Comparison of ENCODE assay signal across 8 cellular contexts in the genomic region with DNA sequence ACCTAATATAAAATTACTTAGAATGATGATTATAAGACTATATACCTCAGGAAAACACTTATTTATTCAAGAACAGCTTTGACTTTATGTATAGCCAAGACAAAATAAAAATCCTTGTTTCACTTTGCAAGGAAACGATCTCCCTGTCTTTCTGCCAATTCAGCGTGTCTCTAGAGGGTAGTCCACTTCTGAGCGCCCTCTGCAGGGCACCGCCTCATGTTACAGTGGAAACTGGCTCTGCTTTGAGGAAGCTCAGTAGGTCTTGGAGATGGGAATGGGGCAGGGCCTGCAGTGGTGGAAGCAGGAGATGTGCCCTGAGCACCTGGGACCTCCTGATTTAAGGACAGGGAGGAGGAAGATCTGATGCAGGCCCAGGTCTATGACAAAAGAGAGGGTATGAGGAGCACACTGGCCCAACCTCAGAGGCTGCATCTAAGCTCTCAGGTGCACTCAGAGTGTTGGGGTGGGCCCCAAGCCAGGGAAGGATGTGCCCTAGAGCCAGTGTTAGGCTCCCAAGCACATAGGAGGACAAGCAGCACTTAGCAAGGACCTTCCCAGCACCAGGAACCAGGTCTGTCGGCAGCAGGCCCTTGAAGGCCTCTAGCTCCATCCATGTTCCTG.
DNase-seq lines count a peak whose midpoint lies in the region; ATAC-seq, FAIRE-seq and TF ChIP-seq lines count a peak whose summit lies in the region.

No MANE protein-coding gene starts in this region.

- no peak overlapping the region for H3K27ac Mint-ChIP-seq in progenitor cell of endocrine pancreas

- TF ChIP-seq POLR2A in endothelial cell of umbilical vein (IDR thresholded peaks at IDR 0.05; ENCODE audit: low read depth, low read length), result no peak

- H3K9ac ChIP-seq in NT2/D1 (ENCODE audit: insufficient read length, low read depth), result no peak overlapping the region
- no peak overlapping the region for H3K9ac ChIP-seq in endothelial cell of umbilical vein (replicated peaks; ENCODE audit: extremely low read depth, insufficient read depth, low read length)

- H3K9me3 ChIP-seq in NT2/D1 (ENCODE audit: insufficient read depth, low read length), result no peaks in the 10 kb centered on the region
- H3K9me3 ChIP-seq in endothelial cell of umbilical vein (replicated peaks; ENCODE audit: control insufficient read depth, insufficient read depth, low read length), result no peaks in the 10 kb centered on the region

- H3K9me3 Mint-ChIP-seq in progenitor cell of endocrine pancreas (ENCODE audit: low read depth), result no peaks in the 10 kb centered on the region

- H4K20me1 ChIP-seq in endothelial cell of umbilical vein (replicated peaks; ENCODE audit: control insufficient read depth, extremely low read depth, insufficient read depth, low read length), result no peaks in the 10 kb centered on the region

- dilution Hi-C loops in endothelial cell of umbilical vein (cut with MboI; ENCODE audit: extremely low pct_ligation_motif_present, low sequenced_read_pairs), result no loop called here

- peak; percentile 70 for FAIRE-seq in endothelial cell of umbilical vein (lab: Jason Lieb, UNC)

- no TSS peak for BruUV-seq in endothelial cell of umbilical vein (replicated peaks; lab: Mats Ljungman, UMichigan)

- no peaks in the 10 kb centered on the region for H3K79me2 ChIP-seq in endothelial cell of umbilical vein (ENCODE audit: control insufficient read depth, insufficient read depth, low read length)

- H3K36me3 Mint-ChIP-seq in progenitor cell of endocrine pancreas (ENCODE audit: insufficient read depth), result no peaks in the 10 kb centered on the region

- H3K27me3 Mint-ChIP-seq in progenitor cell of endocrine pancreas, result no peaks in the 10 kb centered on the region

- peak; percentile 5 for DNase-seq in stimulated activated CD4-positive, alpha-beta T cell treated with anti-CD3 and anti-CD28 coated beads, Interleukin-15, amount 100 ng/mL, for 24 hours
- DNase-seq in stimulated activated CD4-positive, alpha-beta T cell treated with anti-CD3 and anti-CD28 coated beads, Interleukin-2, amount 100 ng/mL, for 48 hours, result no peak
- DNase-seq in NT2/D1 (ENCODE audit: low read depth, low spot score), result peak; percentile 73
- DNase-seq in endothelial cell of umbilical vein (ENCODE audit: low read depth, low spot score), result peak; percentile 73
- DNase-seq in progenitor cell of endocrine pancreas (ENCODE audit: low spot score, unreplicated experiment), result no peak

- POLR2A ChIA-PET in endothelial cell of umbilical vein (lab: Charles Lee), result no interaction called here

- H3K4me1 Mint-ChIP-seq in progenitor cell of endocrine pancreas (ENCODE audit: low read depth), result no peaks in the 10 kb centered on the region

- no peaks in the 10 kb centered on the region for H3K9me1 ChIP-seq in endothelial cell of umbilical vein (replicated peaks; ENCODE audit: control insufficient read depth, extremely low read depth, insufficient read depth, low read length)

- H3K4me1 ChIP-seq in NT2/D1 (ENCODE audit: insufficient read depth, insufficient read length) (peaks cover 3% of the 10 kb centered on the region), endothelial cell of umbilical vein (ENCODE audit: control insufficient read depth, extremely low read depth, insufficient read depth, low read length) (no peaks in the 10 kb centered on the region)

- no peaks in the 10 kb centered on the region for H3K36me3 ChIP-seq in NT2/D1 (ENCODE audit: insufficient read depth, insufficient read length, low read length)
- no peaks in the 10 kb centered on the region for H3K36me3 ChIP-seq in endothelial cell of umbilical vein (ENCODE audit: control insufficient read depth in 2 of 2, extremely low read depth in 1 of 2, insufficient read depth in 2 of 2, low read length in 2 of 2)

- no peak overlapping the region for H2AFZ ChIP-seq in endothelial cell of umbilical vein (ENCODE audit: low read depth, low read length)

- peak overlapping the region; percentile 7 for H3K4me2 ChIP-seq in endothelial cell of umbilical vein (ENCODE audit: insufficient read depth, low read length)

- H3K4me3 ChIP-seq in NT2/D1 (ENCODE audit: insufficient read length, low read depth) (no peak overlapping the region), endothelial cell of umbilical vein (replicated peaks in 1 of 3; ENCODE audit: insufficient read depth in 1 of 3, low read depth in 1 of 3, low read length in 3 of 3) (no peak overlapping the region)

- intact Hi-C loops in endothelial cell of umbilical vein (cut with micrococcal nuclease), result loop anchor here (1.0 kb wide), 1 partner anchor 1179 kb away; no protein-coding TSS in a partner anchor

- no peaks in the 10 kb centered on the region for H3K27me3 ChIP-seq in NT2/D1 (ENCODE audit: insufficient read depth, insufficient read length)
- H3K27me3 ChIP-seq in endothelial cell of umbilical vein (ENCODE audit: control insufficient read depth in 2 of 2, insufficient read depth in 2 of 2, low read length in 2 of 2), result no peaks in the 10 kb centered on the region

- TF ChIP-seq CTCF in endothelial cell of umbilical vein (IDR thresholded peaks at IDR 0.05; ENCODE audit: extremely low read depth in 1 of 2, insufficient read depth in 1 of 2, low read depth in 1 of 2, low read length in 2 of 2) (peak; percentile 69 to 79), progenitor cell of endocrine pancreas (IDR thresholded peaks at IDR 0.05; ENCODE audit: unreplicated experiment) (peak; percentile 59)

- ATAC-seq in HG03045 (IDR thresholded peaks at IDR 0.05; ENCODE audit: unreplicated experiment) (no peak), GM18870 (IDR thresholded peaks at IDR 0.05; ENCODE audit: unreplicated experiment) (no peak), HG02798 (IDR thresholded peaks at IDR 0.05; ENCODE audit: poor library complexity, unreplicated experiment) (no peak)

- H3K27ac ChIP-seq in endothelial cell of umbilical vein (ENCODE audit: insufficient read depth, low read depth, low read length), result no peak overlapping the region

- H3K4me3 Mint-ChIP-seq in progenitor cell of endocrine pancreas (ENCODE audit: low read depth), result no peak overlapping the region

- CTCF ChIA-PET in endothelial cell of umbilical vein (lab: Charles Lee), result interaction anchor here (0.6 to 2.4 kb wide), 43 partner anchors 9 to 1212 kb away, joined by 3 to 99 read pairs (median 4); a partner anchor contains a TSS

TF ChIP-seq in endothelial cell of umbilical vein, 7 proteins besides CTCF, POLR2A, EP300 and RAD21:
- TF ChIP-seq GATA2 (IDR thresholded peaks at IDR 0.05; ENCODE audit: insufficient read depth, insufficient read length, low read depth, low read length), result no peak
- TF ChIP-seq EZH2 (IDR thresholded peaks at IDR 0.05; ENCODE audit: borderline replicate concordance, low read depth, low read length, severe bottlenecking), result no peak
- no peak for TF ChIP-seq MYC (IDR thresholded peaks at IDR 0.05; ENCODE audit: low read depth, low read length)
- TF ChIP-seq JUN (IDR thresholded peaks at IDR 0.05; ENCODE audit: borderline replicate concordance, insufficient read depth, insufficient read length, low read depth), result no peak
- TF ChIP-seq POLR2AphosphoS5 (IDR thresholded peaks at IDR 0.05; ENCODE audit: insufficient read depth, low read depth, low read length), result no peak
- TF ChIP-seq FOS (IDR thresholded peaks at IDR 0.05; ENCODE audit: borderline replicate concordance, insufficient read depth, low read length), result no peak
- TF ChIP-seq, protein P1, sequence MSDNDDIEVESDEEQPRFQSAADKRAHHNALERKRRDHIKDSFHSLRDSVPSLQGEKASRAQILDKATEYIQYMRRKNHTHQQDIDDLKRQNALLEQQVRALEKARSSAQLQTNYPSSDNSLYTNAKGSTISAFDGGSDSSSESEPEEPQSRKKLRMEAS (IDR thresholded peaks at IDR 0.05; ENCODE audit: insufficient read depth, insufficient read length), result no peak

Comparison
In these comparisons a context has a peak if more than half of its experiments do, and no peak if none do; other contexts are left out.
1. DNase-seq: peak in stimulated activated CD4-positive, alpha-beta T cell treated with anti-CD3 and anti-CD28 coated beads, Interleukin-15, amount 100 ng/mL, for 24 hours (single experiment), NT2/D1 (single experiment) and endothelial cell of umbilical vein (single experiment); none in stimulated activated CD4-positive, alpha-beta T cell treated with anti-CD3 and anti-CD28 coated beads, Interleukin-2, amount 100 ng/mL, for 48 hours (0 of 2) and progenitor cell of endocrine pancreas (single experiment).